In genomic region chr12:115640929-115641328, GRCh38 we compare ENCODE assay signal across 27 cellular contexts.
A peak's percentile ranks its signal among the peaks of the same experiment; 100 is the strongest.
DNase-seq lines count a peak whose midpoint lies in the region; ATAC-seq and TF ChIP-seq lines count a peak whose summit lies in the region.
"Had no signal": no experiment of that assay in that cellular context is flagged by ENCODE, and none has a peak within 500 bp of the region (broad histone marks: within the 10 kb centered on the region; RNA-seq: fewer than 3 reads in every experiment).

No MANE protein-coding gene starts in this region.

- ATAC-seq in GM21515 (IDR thresholded peaks at IDR 0.05; ENCODE audit: unreplicated experiment) (no peak), SK-N-SH treated with all-trans-retinoic acid at 6 μM for 48 hours (no peak)
- ATAC-seq: activated naive CD4-positive, alpha-beta T cell treated with anti-CD3 and anti-CD28 coated beads, Interleukin-2, amount 50 U/mL, for 72 hours; gastroesophageal sphincter; HCT116; pancreas had no signal

- peak; percentile 26 for DNase-seq in AG08395 (ENCODE audit: low spot score)
- DNase-seq in HT1080 (ENCODE audit: low read depth): peak; percentile 23
- DNase-seq in astrocyte of the hippocampus (ENCODE audit: low read depth, low spot score): peak; percentile 12
- peak; percentile 12 for DNase-seq in glomerular visceral epithelial cell (ENCODE audit: extremely low spot score)
- DNase-seq in GM03348 (ENCODE audit: low spot score): no peak
- DNase-seq in Ammon's horn (ENCODE audit: low spot score): no peak
- DNase-seq: activated CD4-positive, alpha-beta T cell treated with anti-CD3 and anti-CD28 coated beads for 4 hours; aorta; CD8-positive, alpha-beta memory T cell; central memory CD4-positive, alpha-beta T cell; esophagus squamous epithelium; hypothalamus; immature natural killer cell; NCI-H1092; NCI-H1694; NCI-H446; NCI-H748 treated with DMSO at 0.1 percent for 48 hours; pancreas; Peyer's patch; SHP77 treated with DMSO at 0.1 percent for 48 hours; small intestine; stimulated activated naive CD4-positive, alpha-beta T cell treated with Interleukin-2 at 50 U/mL for 16 hours had no signal

TF ChIP-seq in SK-N-SH treated with all-trans-retinoic acid at 6 μM for 48 hours, 23 proteins besides CTCF, POLR2A, EP300 and RAD21:
- no peak for TF ChIP-seq ZNF565 (CRISPR knock-in tag; conservative IDR thresholded peaks at IDR 0.05; ENCODE audit: low read depth)
- TF ChIP-seq POU6F1 (CRISPR knock-in tag; IDR thresholded peaks at IDR 0.05; ENCODE audit: borderline replicate concordance, low read depth): no peak
- no peak for TF ChIP-seq ISL1 (CRISPR knock-in tag; IDR thresholded peaks at IDR 0.05)
- TF ChIP-seq CSDC2 (CRISPR knock-in tag; IDR thresholded peaks at IDR 0.05): no peak
- TF ChIP-seq RARB (CRISPR knock-in tag; IDR thresholded peaks at IDR 0.05): no peak
- no peak for TF ChIP-seq GLIS3 (CRISPR knock-in tag; IDR thresholded peaks at IDR 0.05)
- TF ChIP-seq ARNTL (CRISPR knock-in tag; IDR thresholded peaks at IDR 0.05; ENCODE audit: borderline replicate concordance, low read depth): no peak
- TF ChIP-seq CREB5 (CRISPR knock-in tag; IDR thresholded peaks at IDR 0.05; ENCODE audit: low read depth): no peak
- no peak for TF ChIP-seq SNAI2 (CRISPR knock-in tag; IDR thresholded peaks at IDR 0.05)

Comparison
In these comparisons a context has a peak if more than half of its experiments do, and no peak if none do; other contexts are left out.
1. DNase-seq: peak in AG08395 (single experiment), HT1080 (single experiment), astrocyte of the hippocampus (single experiment) and glomerular visceral epithelial cell (single experiment); none in GM03348 (single experiment) and Ammon's horn (single experiment).